In genomic region chr5:100693481-100693880, GRCh38 we compare ENCODE assay signal across 21 cellular contexts.
"Had no signal": no experiment of that assay in that cellular context is flagged by ENCODE, and none has a peak within 500 bp of the region (broad histone marks: within the 10 kb centered on the region; RNA-seq: fewer than 3 reads in every experiment).

No MANE protein-coding gene starts in this region.

- H3K27ac Mint-ChIP-seq: effector memory CD8-positive, alpha-beta T cell; nephron progenitor cell; stimulated activated naive CD8-positive, alpha-beta T cell treated with anti-CD3 and anti-CD28 coated beads, Interleukin-15, amount 100 ng/mL, for 72 hours had no signal

- H3K4me1 ChIP-seq: gastrocnemius medialis, lower lobe of right lung, right lobe of liver, thyroid gland, vagina had no signal

- H3K4me3 ChIP-seq: gastrocnemius medialis, lower lobe of right lung, ovary, right lobe of liver, thyroid gland, vagina had no signal

- H3K27me3 ChIP-seq: gastrocnemius medialis, ovary, right lobe of liver, thyroid gland, vagina had no signal

- DNase-seq: cortex of kidney; effector memory CD8-positive, alpha-beta T cell; foreskin fibroblast; gastrocnemius medialis; head of caudate nucleus; left ventricle myocardium superior; lower lobe of right lung; nephron progenitor cell; occipital lobe; ovary; retina; right lobe of liver; small intestine; stimulated activated CD4-positive, alpha-beta T cell treated with anti-CD3 and anti-CD28 coated beads, Interleukin-1b, Interleukin-23, amount 100 ng/mL, for 48 hours; stimulated activated CD4-positive, alpha-beta T cell treated with anti-CD3 and anti-CD28 coated beads, Interleukin-4, amount 100 ng/mL, for 1 hour; stimulated activated CD8-positive, alpha-beta memory T cell treated with anti-CD3 and anti-CD28 coated beads, Interleukin-4, amount 100 ng/mL, for 48 hours; stimulated activated naive CD4-positive, alpha-beta T cell; stimulated activated naive CD8-positive, alpha-beta T cell treated with anti-CD3 and anti-CD28 coated beads, Interleukin-15, amount 100 ng/mL, for 72 hours; thyroid gland had no signal

- H3K36me3 ChIP-seq: gastrocnemius medialis, lower lobe of right lung, ovary, right lobe of liver, thyroid gland, vagina had no signal

- H3K4me3 Mint-ChIP-seq: effector memory CD8-positive, alpha-beta T cell; nephron progenitor cell; stimulated activated naive CD8-positive, alpha-beta T cell treated with anti-CD3 and anti-CD28 coated beads, Interleukin-15, amount 100 ng/mL, for 72 hours had no signal

- H3K27ac ChIP-seq: gastrocnemius medialis, lower lobe of right lung, ovary, right lobe of liver, thyroid gland, vagina had no signal

- H3K4me1 Mint-ChIP-seq: nephron progenitor cell had no signal

- H3K9me3 ChIP-seq: gastrocnemius medialis, lower lobe of right lung, ovary, right lobe of liver, thyroid gland, vagina had no signal

- H3K9me3 Mint-ChIP-seq: effector memory CD8-positive, alpha-beta T cell; nephron progenitor cell; stimulated activated naive CD8-positive, alpha-beta T cell treated with anti-CD3 and anti-CD28 coated beads, Interleukin-15, amount 100 ng/mL, for 72 hours had no signal

- H3K27me3 Mint-ChIP-seq: effector memory CD8-positive, alpha-beta T cell; stimulated activated naive CD8-positive, alpha-beta T cell treated with anti-CD3 and anti-CD28 coated beads, Interleukin-15, amount 100 ng/mL, for 72 hours had no signal

- ATAC-seq: esophagus mucosa; gastrocnemius medialis; left ventricle myocardium superior; lower lobe of right lung; right lobe of liver; stimulated activated naive CD8-positive, alpha-beta T cell treated with anti-CD3 and anti-CD28 coated beads, Interleukin-15, amount 100 ng/mL, for 72 hours had no signal
